16 cellular contexts compared by ENCODE assay signal in the genomic region with DNA sequence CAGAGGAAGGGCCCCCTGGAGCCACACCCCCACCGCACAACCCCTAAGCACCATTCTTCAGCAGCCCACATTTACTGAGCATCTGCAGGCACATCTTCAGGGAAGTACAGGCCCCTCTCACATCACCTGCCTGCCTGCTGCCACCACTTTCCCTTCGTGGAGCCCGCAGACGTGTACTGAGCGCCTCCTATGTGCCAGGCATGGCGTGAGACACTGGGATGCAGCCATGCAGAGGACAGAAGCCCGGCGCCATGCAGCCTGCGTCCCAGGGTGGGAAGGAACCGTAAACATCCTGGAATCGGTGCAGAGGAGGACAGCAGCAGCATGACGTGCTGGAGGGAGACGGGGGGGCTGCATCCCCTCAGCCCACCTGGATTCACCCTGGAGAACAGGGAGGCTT.
DNase-seq lines count a peak whose midpoint lies in the region; ATAC-seq, FAIRE-seq and TF ChIP-seq lines count a peak whose summit lies in the region.
"Had no signal": no experiment of that assay in that cellular context is flagged by ENCODE, and none has a peak within 500 bp of the region (broad histone marks: within the 10 kb centered on the region; RNA-seq: fewer than 3 reads in every experiment).

No MANE protein-coding gene starts in this region.

- in situ Hi-C loops in brain microvascular endothelial cell (cut with HindIII; ENCODE audit: low pct_ligation_motif_present, low sequenced_read_pairs) = no loop called here

- peak; percentile 21 for DNase-seq in activated CD4-positive, alpha-beta T cell treated with anti-CD3 and anti-CD28 coated beads for 48 hours
- no peak for DNase-seq in activated CD4-positive, alpha-beta T cell treated with anti-CD3 and anti-CD28 coated beads for 4 hours
- no peak for DNase-seq in brain microvascular endothelial cell
- DNase-seq in small intestine = peak; percentile 5
- DNase-seq in COLO829 (ENCODE audit: low spot score) = no peak
- DNase-seq in effector memory CD4-positive, alpha-beta T cell = no peak
- DNase-seq: activated naive CD4-positive, alpha-beta T cell treated with Interleukin-2 at 50 U/mL for 16 hours; lower lobe of right lung; NCI-H2081; pancreas; Right ventricle myocardium superior; stomach had no signal

- TF ChIP-seq CTCF in LNCAP (IDR thresholded peaks at IDR 0.05) = peak; percentile 52
- TF ChIP-seq CTCF in brain microvascular endothelial cell (IDR thresholded peaks at IDR 0.05; ENCODE audit: low read depth, low read length, missing control alignments) = peak; percentile 22

- no peaks in the 10 kb centered on the region for H3K4me1 ChIP-seq in small intestine (ENCODE audit: control insufficient read depth in 2 of 2, insufficient read depth in 1 of 2, low read depth in 1 of 2, low read length in 1 of 2)
- H3K4me1 ChIP-seq in effector memory CD4-positive, alpha-beta T cell (ENCODE audit: control insufficient read depth, insufficient read depth, low read length, poor library complexity, severe bottlenecking) = no peaks in the 10 kb centered on the region
- H3K4me1 ChIP-seq: lower lobe of right lung, pancreas had no signal

- no peak for ATAC-seq in HG02970 (IDR thresholded peaks at IDR 0.05; ENCODE audit: low FRiP score, unreplicated experiment)
- ATAC-seq: activated CD4-positive, CD25-positive, alpha-beta regulatory T cell treated with anti-CD3 and anti-CD28 coated beads, Interleukin-2, amount 50 U/mL, for 24 hours; lower lobe of right lung; pancreas had no signal

- no peak for FAIRE-seq in small intestine (lab: Jason Lieb, UNC)
- FAIRE-seq: colon, pancreas had no signal

- H3K9me3 ChIP-seq in small intestine (ENCODE audit: control insufficient read depth, low read depth) = no peaks in the 10 kb centered on the region
- H3K9me3 ChIP-seq in effector memory CD4-positive, alpha-beta T cell (ENCODE audit: control insufficient read depth, low read length) = no peaks in the 10 kb centered on the region
- H3K9me3 ChIP-seq: lower lobe of right lung, pancreas, stomach had no signal

- 35 to 44% (median 44%) methylated on average over 13 of the region's 13 CpGs for WGBS in small intestine, 3 donors

- H3K36me3 ChIP-seq in brain microvascular endothelial cell (replicated peaks) = no peaks in the 10 kb centered on the region
- H3K36me3 ChIP-seq in small intestine (ENCODE audit: control insufficient read depth in 2 of 2, insufficient read depth in 2 of 2, low read length in 2 of 2) = no peaks in the 10 kb centered on the region
- H3K36me3 ChIP-seq in effector memory CD4-positive, alpha-beta T cell (ENCODE audit: control insufficient read depth, insufficient read depth, low read length) = no peaks in the 10 kb centered on the region
- H3K36me3 ChIP-seq: lower lobe of right lung, pancreas, stomach had no signal

- no peak overlapping the region for H3K4me3 ChIP-seq in brain microvascular endothelial cell (ENCODE audit: low read depth, low read length)
- no peak overlapping the region for H3K4me3 ChIP-seq in small intestine (ENCODE audit: low read depth in 1 of 2, low read length in 2 of 2)
- H3K4me3 ChIP-seq in effector memory CD4-positive, alpha-beta T cell (ENCODE audit: insufficient read depth, low read depth, low read length, poor library complexity, severe bottlenecking) = no peak overlapping the region
- H3K4me3 ChIP-seq: lower lobe of right lung, pancreas, stomach had no signal

- H3K27ac ChIP-seq in brain microvascular endothelial cell (no peak overlapping the region), small intestine (ENCODE audit: low read depth in 1 of 2, low read length in 1 of 2) (no peak overlapping the region)
- no peak overlapping the region for H3K27ac ChIP-seq in effector memory CD4-positive, alpha-beta T cell (ENCODE audit: insufficient read depth, low read length, poor library complexity, severe bottlenecking)
- H3K27ac ChIP-seq: lower lobe of right lung, pancreas, stomach had no signal

- H3K27me3 ChIP-seq in brain microvascular endothelial cell (replicated peaks) (peaks cover 30% of the 10 kb centered on the region), small intestine (ENCODE audit: control insufficient read depth in 2 of 2, insufficient read depth in 2 of 2, low read length in 2 of 2) (peaks cover 0 to 4% of the 10 kb centered on the region in 2 donors)
- H3K27me3 ChIP-seq in effector memory CD4-positive, alpha-beta T cell (replicated peaks; ENCODE audit: control insufficient read depth, insufficient read depth, low read length, poor library complexity, severe bottlenecking) = no peaks in the 10 kb centered on the region

Comparison
In these comparisons a context has a peak if more than half of its experiments do, and no peak if none do; other contexts are left out.
1. DNase-seq: peak in activated CD4-positive, alpha-beta T cell treated with anti-CD3 and anti-CD28 coated beads for 48 hours (single experiment) and small intestine (single experiment); none in activated CD4-positive, alpha-beta T cell treated with anti-CD3 and anti-CD28 coated beads for 4 hours (0 of 2), brain microvascular endothelial cell (single experiment), COLO829 (single experiment) and effector memory CD4-positive, alpha-beta T cell (0 of 3).